Comparison of ENCODE assay signal across 12 cellular contexts in genomic region chr2:127681288-127681771, GRCh38. TPM values are rescaled to one million over a fixed set of nuclear protein-coding genes. Genes with fewer than 3 reads are reported as not detected.
DNase-seq lines count a peak whose midpoint lies in the region; ATAC-seq and TF ChIP-seq lines count a peak whose summit lies in the region.
"Had no signal": no experiment of that assay in that cellular context is flagged by ENCODE, and none has a peak within 500 bp of the region (broad histone marks: within the 10 kb centered on the region; RNA-seq: fewer than 3 reads in every experiment).

No MANE protein-coding gene starts in this region.

- intact Hi-C loops in mucosa of descending colon (cut with DNase I, micrococcal nuclease) = no loop called here

- CTCF ChIA-PET in HEK293T (lab: Yijun Ruan, JAX) = no interaction called here

- POLR2A ChIA-PET in HEK293T (lab: Yijun Ruan, JAX) = no interaction called here

- WGBS in upper lobe of left lung, 2 donors = 56% methylated on average over 8 to 15 of the region's 24 CpGs

- H3K36me3 ChIP-seq in mucosa of descending colon (ENCODE audit: low read depth) = no peaks in the 10 kb centered on the region
- H3K36me3 ChIP-seq in upper lobe of left lung = no peaks in the 10 kb centered on the region

- H3K9me3 ChIP-seq in mucosa of descending colon = no peaks in the 10 kb centered on the region
- H3K9me3 ChIP-seq in upper lobe of left lung = no peaks in the 10 kb centered on the region

- ATAC-seq in esophagus mucosa (peak; percentile 11), mucosa of descending colon (peak; percentile 14), upper lobe of left lung (ENCODE audit: low FRiP score in 2 of 2) (peak in 1 of 2 donors; percentile 30), HG03097 (IDR thresholded peaks at IDR 0.05; ENCODE audit: low FRiP score, unreplicated experiment) (no peak)

- no peaks in the 10 kb centered on the region for H3K27me3 ChIP-seq in upper lobe of left lung

- no peak for TF ChIP-seq CTCF in mucosa of descending colon (IDR thresholded peaks at IDR 0.05)
- TF ChIP-seq CTCF in upper lobe of left lung (IDR thresholded peaks at IDR 0.05) = no peak

- no peak for TF ChIP-seq POLR2A in upper lobe of left lung (IDR thresholded peaks at IDR 0.05)

- H3K27ac ChIP-seq in upper lobe of left lung = peak overlapping the region; percentile 2 to 61 (median 34)
- H3K27ac ChIP-seq: 22Rv1 had no signal

- H3K4me1 ChIP-seq in mucosa of descending colon (ENCODE audit: low read depth) (no peaks in the 10 kb centered on the region), upper lobe of left lung (peaks cover 7 to 32% (median 23%) of the 10 kb centered on the region in 4 donors)

- no peak for TF ChIP-seq EP300 in upper lobe of left lung (IDR thresholded peaks at IDR 0.05)

- DNase-seq in DMS 273 (lab: John Stamatoyannopoulos, UW; ENCODE audit: unreplicated experiment) (peak; percentile 68), DMS 273 treated with DMSO at 0.1 percent for 48 hours (lab: John Stamatoyannopoulos, UW) (no peak), mucosa of descending colon (no peak), upper lobe of left lung (peak in 1 of 2 donors; percentile 75), HEK293T (ENCODE audit: extremely low spot score) (no peak), SIG-M5 (lab: John Stamatoyannopoulos, UW) (no peak)
- DNase-seq: NCI-H748 treated with DMSO at 0.1 percent for 48 hours, small intestine had no signal

- H3K4me3 ChIP-seq in mucosa of descending colon (no peak overlapping the region), upper lobe of left lung (peak overlapping the region; percentile 18 to 39 (median 24))

TF ChIP-seq in HEK293T, 16 proteins besides CTCF, POLR2A, EP300 and RAD21:
- TF ChIP-seq FOXA1 (IDR thresholded peaks at IDR 0.05) (no peak), SUZ12 (IDR thresholded peaks at IDR 0.05) (no peak), ARNT (IDR thresholded peaks at IDR 0.05) (no peak), ELF4 (IDR thresholded peaks at IDR 0.05) (no peak), FOXM1 (IDR thresholded peaks at IDR 0.05; ENCODE audit: borderline replicate concordance) (no peak), ZNF384 (IDR thresholded peaks at IDR 0.05) (no peak), FOXK2 (IDR thresholded peaks at IDR 0.05) (no peak), BHLHE40 (IDR thresholded peaks at IDR 0.05; ENCODE audit: borderline replicate concordance) (no peak), NFRKB (IDR thresholded peaks at IDR 0.05) (no peak), TARDBP (IDR thresholded peaks at IDR 0.05) (no peak), CTBP1 (IDR thresholded peaks at IDR 0.05; ENCODE audit: borderline replicate concordance) (no peak)
- TF ChIP-seq, protein P1, sequence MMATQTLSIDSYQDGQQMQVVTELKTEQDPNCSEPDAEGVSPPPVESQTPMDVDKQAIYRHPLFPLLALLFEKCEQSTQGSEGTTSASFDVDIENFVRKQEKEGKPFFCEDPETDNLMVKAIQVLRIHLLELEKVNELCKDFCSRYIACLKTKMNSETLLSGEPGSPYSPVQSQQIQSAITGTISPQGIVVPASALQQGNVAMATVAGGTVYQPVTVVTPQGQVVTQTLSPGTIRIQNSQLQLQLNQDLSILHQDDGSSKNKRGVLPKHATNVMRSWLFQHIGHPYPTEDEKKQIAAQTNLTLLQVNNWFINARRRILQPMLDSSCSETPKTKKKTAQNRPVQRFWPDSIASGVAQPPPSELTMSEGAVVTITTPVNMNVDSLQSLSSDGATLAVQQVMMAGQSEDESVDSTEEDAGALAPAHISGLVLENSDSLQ (IDR thresholded peaks at IDR 0.05) = no peak

RNA-seq across cellular contexts. Expression of gene LIMS2, which starts 6.0 kb away (rescaled TPM):
- total RNA-seq in esophagus mucosa (6.0 TPM), mucosa of descending colon (100 to 1,000 TPM in 1 of 3 donors, 10 to 100 TPM in 2; 12.5 to 478 (median 29.9) TPM), upper lobe of left lung (100 to 1,000 TPM in 4 of 6 donors, 10 to 100 TPM in 2; 33.6 to 169 (median 109) TPM)

RNA-seq across cellular contexts. Expression of gene SFT2D3, which starts 20.0 kb away (rescaled TPM):
- total RNA-seq in esophagus mucosa (3.6 TPM), mucosa of descending colon (1 to 10 TPM; 5.1 to 8.8 (median 8.1) TPM), upper lobe of left lung (10 to 100 TPM in 2 of 6 donors, 1 to 10 TPM in 4; 6.4 to 13.1 (median 9.1) TPM)

RNA-seq across cellular contexts. Expression of gene GPR17, which starts 35.4 kb away (rescaled TPM):
- not detected for total RNA-seq in esophagus mucosa
- total RNA-seq in mucosa of descending colon = under 1 TPM in 1 of 3 donors, not detected in 2; 0.51 TPM
- under 1 TPM in 3 of 6 donors, not detected in 3; 0.17 to 0.46 (median 0.24) TPM for total RNA-seq in upper lobe of left lung
- total RNA-seq: T-helper 2 cell treated with Interferon-gamma antibody and Interleukin-4, amounts not matched to agents 100 ng/mL and 5 ng/mL, for 36 hours had no signal
